ENCODE assay signal across 8 cellular contexts in genomic region chr2:160492401-160493226, GRCh38. TPM values are rescaled to one million over a fixed set of nuclear protein-coding genes. Genes with fewer than 3 reads are reported as not detected.
DNase-seq lines count a peak whose midpoint lies in the region; ATAC-seq and TF ChIP-seq lines count a peak whose summit lies in the region.

No MANE protein-coding gene starts in this region.

- CTCF ChIA-PET in activated CD8-positive, alpha-beta T cell treated with anti-CD3 and anti-CD28 coated beads for 36 hours (lab: Charles Lee): interaction anchor here (1.0 to 1.5 kb wide), 4 partner anchors 23 to 168 kb away, joined by 3 to 5 read pairs (median 4); no protein-coding TSS in a partner anchor

- H3K27ac Mint-ChIP-seq in activated CD8-positive, alpha-beta T cell treated with anti-CD3 and anti-CD28 coated beads for 36 hours: peak overlapping the region; percentile 94
- no peak overlapping the region for H3K27ac Mint-ChIP-seq in memory B cell

- H3K9me3 Mint-ChIP-seq in activated CD8-positive, alpha-beta T cell treated with anti-CD3 and anti-CD28 coated beads for 36 hours: no peaks in the 10 kb centered on the region
- H3K9me3 Mint-ChIP-seq in memory B cell: no peaks in the 10 kb centered on the region

- H3K27me3 Mint-ChIP-seq in activated CD8-positive, alpha-beta T cell treated with anti-CD3 and anti-CD28 coated beads for 36 hours: no peaks in the 10 kb centered on the region
- peaks cover 23% of the 10 kb centered on the region for H3K27me3 Mint-ChIP-seq in memory B cell

- H3K4me3 Mint-ChIP-seq in activated CD8-positive, alpha-beta T cell treated with anti-CD3 and anti-CD28 coated beads for 36 hours: peak overlapping the region; percentile 93
- H3K4me3 Mint-ChIP-seq in memory B cell: peak overlapping the region; percentile 87

- peaks cover 51% of the 10 kb centered on the region for H3K4me1 Mint-ChIP-seq in activated CD8-positive, alpha-beta T cell treated with anti-CD3 and anti-CD28 coated beads for 36 hours (ENCODE audit: low read depth)
- H3K4me1 Mint-ChIP-seq in memory B cell: peaks cover 6% of the 10 kb centered on the region

- peak; percentile 27 for ATAC-seq in GM21786 (IDR thresholded peaks at IDR 0.05; ENCODE audit: unreplicated experiment)
- ATAC-seq in activated CD8-positive, alpha-beta T cell treated with anti-CD3 and anti-CD28 coated beads for 36 hours: peak; percentile 64
- peak; percentile 38 for ATAC-seq in memory B cell (ENCODE audit: low read depth)
- no peak for ATAC-seq in GM18502 (IDR thresholded peaks at IDR 0.05; ENCODE audit: poor library complexity, unreplicated experiment)
- ATAC-seq in HG03565 (IDR thresholded peaks at IDR 0.05; ENCODE audit: unreplicated experiment): no peak

- no peaks in the 10 kb centered on the region for H3K36me3 Mint-ChIP-seq in activated CD8-positive, alpha-beta T cell treated with anti-CD3 and anti-CD28 coated beads for 36 hours (ENCODE audit: low read depth)
- no peaks in the 10 kb centered on the region for H3K36me3 Mint-ChIP-seq in memory B cell

- POLR2A ChIA-PET in activated CD8-positive, alpha-beta T cell treated with anti-CD3 and anti-CD28 coated beads for 36 hours (lab: Charles Lee): interaction anchor here (1.0 to 1.5 kb wide), 2 partner anchors 86 to 230 kb away, joined by 3 read pairs; no protein-coding TSS in a partner anchor

- TF ChIP-seq CTCF in activated CD8-positive, alpha-beta T cell treated with anti-CD3 and anti-CD28 coated beads for 36 hours (IDR thresholded peaks at IDR 0.05): no peak

- peak; percentile 66 for DNase-seq in NCI-H2171 treated with DMSO at 0.1 percent for 48 hours (lab: John Stamatoyannopoulos, UW)
- DNase-seq in activated CD8-positive, alpha-beta T cell treated with anti-CD3 and anti-CD28 coated beads for 36 hours: peak; percentile 79
- peak; percentile 41 for DNase-seq in effector CD4-positive, alpha-beta T cell
- DNase-seq in memory B cell (ENCODE audit: low spot score in 2 of 2): peak in 1 of 2 donors; percentile 15
- DNase-seq in stimulated activated CD8-positive, alpha-beta memory T cell treated with anti-CD3 and anti-CD28 coated beads, Interleukin-2, amount 100 ng/mL, for 48 hours (ENCODE audit: low read depth in 2 of 2): peak; percentile 39 to 45

- intact Hi-C loops in activated CD8-positive, alpha-beta T cell treated with anti-CD3 and anti-CD28 coated beads for 36 hours (cut with micrococcal nuclease): loop anchor here (5.0 kb wide), 2 partner anchors 65 to 80 kb away; no protein-coding TSS in a partner anchor

RNA-seq across cellular contexts. Expression of gene RBMS1, which starts 1.0 kb away (rescaled TPM):
- 10 to 100 TPM; 35.8 to 38.6 TPM for total RNA-seq in activated CD8-positive, alpha-beta T cell treated with anti-CD3 and anti-CD28 coated beads for 36 hours

Comparison
In these comparisons a context has a peak if more than half of its experiments do, and no peak if none do; other contexts are left out.
1. ATAC-seq: peak in GM21786 (single experiment), activated CD8-positive, alpha-beta T cell treated with anti-CD3 and anti-CD28 coated beads for 36 hours (single experiment) and memory B cell (single experiment); none in GM18502 (single experiment) and HG03565 (single experiment).